Comparison of ENCODE assay signal across 7 cellular contexts in genomic region chr5:16455670-16456069, GRCh38. TPM values are rescaled to one million over a fixed set of nuclear protein-coding genes. Genes with fewer than 3 reads are reported as not detected.
DNase-seq lines count a peak whose midpoint lies in the region; ATAC-seq, FAIRE-seq and TF ChIP-seq lines count a peak whose summit lies in the region.

No MANE protein-coding gene starts in this region.

- H3K27ac ChIP-seq in body of pancreas: peak overlapping the region; percentile 1 to 50 (median 30)
- H3K27ac ChIP-seq in pancreas: peak overlapping the region in 2 of 4 donors; percentile 27 to 33

- FAIRE-seq in pancreas (lab: Jason Lieb, UNC): no peak

- no peaks in the 10 kb centered on the region for H3K27me3 ChIP-seq in body of pancreas
- no peaks in the 10 kb centered on the region for H3K27me3 ChIP-seq in pancreas

- TF ChIP-seq POLR2A in body of pancreas (IDR thresholded peaks at IDR 0.05): no peak

- H3K4me1 ChIP-seq in body of pancreas (peaks cover 63% of the 10 kb centered on the region), pancreas (peaks cover 21 to 38% (median 23%) of the 10 kb centered on the region in 3 donors)

- WGBS in body of pancreas, 2 donors: 56 to 59% methylated on average over 5 of the region's 5 CpGs
- WGBS in pancreas, 2 donors: 51 to 60% methylated on average over 5 of the region's 5 CpGs

- H3K4me3 ChIP-seq in body of pancreas: no peak overlapping the region
- no peak overlapping the region for H3K4me3 ChIP-seq in pancreas

- TF ChIP-seq CTCF in body of pancreas (IDR thresholded peaks at IDR 0.05) (no peak), pancreas (IDR thresholded peaks at IDR 0.05) (no peak)

- no peak for DNase-seq in body of pancreas
- DNase-seq in pancreas: no peak
- DNase-seq in AML-193 (lab: John Stamatoyannopoulos, UW): no peak
- DNase-seq in NCI-H510A (lab: John Stamatoyannopoulos, UW): no peak
- DNase-seq in NCI-H1694 treated with DMSO at 0.1 percent for 48 hours (lab: John Stamatoyannopoulos, UW): no peak

- no peaks in the 10 kb centered on the region for H3K9me3 ChIP-seq in body of pancreas
- no peaks in the 10 kb centered on the region for H3K9me3 ChIP-seq in pancreas

- ATAC-seq in GM18873 (IDR thresholded peaks at IDR 0.05; ENCODE audit: low FRiP score, unreplicated experiment): peak; percentile 11
- peak; percentile 10 for ATAC-seq in HG03457 (IDR thresholded peaks at IDR 0.05; ENCODE audit: unreplicated experiment)
- no peak for ATAC-seq in body of pancreas
- ATAC-seq in pancreas: peak in 3 of 4 donors; percentile 11 to 22 (median 17)

- H3K36me3 ChIP-seq in body of pancreas (replicated peaks in 1 of 2; ENCODE audit: insufficient read depth in 1 of 2, low read depth in 2 of 2) (peaks cover 0 to 16% of the 10 kb centered on the region in 2 donors), pancreas (peaks cover 6 to 40% (median 14%) of the 10 kb centered on the region in 3 donors)

- intact Hi-C loops in body of pancreas (cut with DNase I): no loop called here
- intact Hi-C loops in pancreas (cut with DNase I): loop anchor here in 1 of 3 donors (5.0 kb wide), 1 partner anchor 288 kb away; no protein-coding TSS in a partner anchor

RNA-seq across cellular contexts. Expression of gene ZNF622, which starts 9.9 kb away (rescaled TPM):
- total RNA-seq in body of pancreas (10 to 100 TPM; 28.0 to 45.1 TPM), pancreas (10 to 100 TPM; 23.6 to 52.1 (median 33.1) TPM)
- 10 to 100 TPM; 19.3 to 21.3 TPM for polyA plus RNA-seq in pancreas
